14 cellular contexts compared by ENCODE assay signal in the genomic region with DNA sequence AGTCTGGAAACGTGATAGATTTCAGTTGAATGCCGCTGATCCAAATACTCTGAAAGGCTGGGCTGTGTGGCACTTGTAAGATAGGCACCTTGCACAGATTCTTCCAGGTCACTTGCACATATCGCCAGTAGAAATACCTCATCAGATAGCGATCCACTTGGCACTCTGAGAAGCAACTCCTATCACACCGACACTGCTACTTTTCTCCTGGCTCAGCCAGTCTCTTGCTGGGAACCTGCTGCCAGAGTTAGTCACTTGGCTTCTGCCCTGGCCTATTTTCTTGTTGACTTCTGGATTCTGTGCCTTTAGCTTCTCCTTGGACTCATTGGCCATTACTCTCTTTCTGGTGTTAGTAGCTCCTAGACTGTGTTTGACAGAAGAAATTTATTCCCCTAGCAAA.
DNase-seq lines count a peak whose midpoint lies in the region; ATAC-seq, FAIRE-seq and TF ChIP-seq lines count a peak whose summit lies in the region.
"Had no signal": no experiment of that assay in that cellular context is flagged by ENCODE, and none has a peak within 500 bp of the region (broad histone marks: within the 10 kb centered on the region; RNA-seq: fewer than 3 reads in every experiment).

No MANE protein-coding gene starts in this region.

- peak overlapping the region; percentile 40 to 46 for H3K27ac ChIP-seq in right atrium auricular region
- H3K27ac ChIP-seq: HL-60 had no signal

- H3K9me3 ChIP-seq in right atrium auricular region: no peaks in the 10 kb centered on the region
- H3K9me3 ChIP-seq: A549 had no signal

- H3K4me1 ChIP-seq in right atrium auricular region: peaks cover 0 to 43% of the 10 kb centered on the region in 2 donors

- FAIRE-seq in H54 (lab: Jason Lieb, UNC) (no peak), GM12891 (lab: Jason Lieb, UNC) (no peak)
- FAIRE-seq: A549 had no signal

- H3K4me3 Mint-ChIP-seq in T-helper 2 cell treated with Interferon-gamma antibody and Interleukin-4, amounts not matched to agents 5 μg/mL and 100 μg/mL, for 36 hours: peak overlapping the region; percentile 89
- peak overlapping the region; percentile 78 for H3K4me3 Mint-ChIP-seq in activated T-helper 17 cell treated with anti-CD3 and anti-CD28 coated beads, Interleukin-2, amount 50 U/mL, for 72 hours

- TF ChIP-seq CTCF in right atrium auricular region (IDR thresholded peaks at IDR 0.05): no peak

- peaks cover 67% of the 10 kb centered on the region for H3K4me1 Mint-ChIP-seq in T-helper 2 cell treated with Interferon-gamma antibody and Interleukin-4, amounts not matched to agents 5 μg/mL and 100 μg/mL, for 36 hours (ENCODE audit: low read depth)
- H3K4me1 Mint-ChIP-seq in activated T-helper 17 cell treated with anti-CD3 and anti-CD28 coated beads, Interleukin-2, amount 50 U/mL, for 72 hours: peaks cover 60% of the 10 kb centered on the region

- H3K9me3 Mint-ChIP-seq in T-helper 2 cell treated with Interferon-gamma antibody and Interleukin-4, amounts not matched to agents 5 μg/mL and 100 μg/mL, for 36 hours: no peaks in the 10 kb centered on the region
- no peaks in the 10 kb centered on the region for H3K9me3 Mint-ChIP-seq in activated T-helper 17 cell treated with anti-CD3 and anti-CD28 coated beads, Interleukin-2, amount 50 U/mL, for 72 hours

- no peaks in the 10 kb centered on the region for H3K36me3 ChIP-seq in right atrium auricular region

- H3K27ac Mint-ChIP-seq in T-helper 2 cell treated with Interferon-gamma antibody and Interleukin-4, amounts not matched to agents 5 μg/mL and 100 μg/mL, for 36 hours: peak overlapping the region; percentile 94
- H3K27ac Mint-ChIP-seq in activated T-helper 17 cell treated with anti-CD3 and anti-CD28 coated beads, Interleukin-2, amount 50 U/mL, for 72 hours: peak overlapping the region; percentile 64

- ATAC-seq in activated T-helper 17 cell treated with anti-CD3 and anti-CD28 coated beads, Interleukin-2, amount 50 U/mL, for 72 hours (replicated peaks): no peak
- no peak for ATAC-seq in HG02884 (IDR thresholded peaks at IDR 0.05; ENCODE audit: unreplicated experiment)
- ATAC-seq: A549, left lobe of liver had no signal

- no peak overlapping the region for H3K4me3 ChIP-seq in right atrium auricular region
- H3K4me3 ChIP-seq: A549 had no signal

- DNase-seq in T-helper 2 cell treated with Interferon-gamma antibody and Interleukin-4, amounts not matched to agents 5 μg/mL and 100 μg/mL, for 36 hours (ENCODE audit: low spot score): no peak
- DNase-seq in T-helper 2 cell: no peak
- DNase-seq in right atrium auricular region (ENCODE audit: low spot score): no peak
- DNase-seq in stromal cell of bone marrow (ENCODE audit: low read depth): peak; percentile 21
- no peak for DNase-seq in H54 (ENCODE audit: insufficient read length, low spot score)
- DNase-seq in GM12891 (ENCODE audit: insufficient read length, low spot score): no peak
- DNase-seq: effector CD8-positive, alpha-beta T cell; NCI-H526; stimulated activated CD4-positive, alpha-beta T cell treated with anti-CD3 and anti-CD28 coated beads, Interleukin-1b, Interleukin-23, amount 100 ng/mL, for 48 hours had no signal

- H3K27me3 Mint-ChIP-seq in T-helper 2 cell treated with Interferon-gamma antibody and Interleukin-4, amounts not matched to agents 5 μg/mL and 100 μg/mL, for 36 hours (ENCODE audit: low read depth): no peaks in the 10 kb centered on the region
- H3K27me3 Mint-ChIP-seq in activated T-helper 17 cell treated with anti-CD3 and anti-CD28 coated beads, Interleukin-2, amount 50 U/mL, for 72 hours: no peaks in the 10 kb centered on the region

- H3K36me3 Mint-ChIP-seq in T-helper 2 cell treated with Interferon-gamma antibody and Interleukin-4, amounts not matched to agents 5 μg/mL and 100 μg/mL, for 36 hours (ENCODE audit: low read depth): peaks cover 41% of the 10 kb centered on the region
- H3K36me3 Mint-ChIP-seq in activated T-helper 17 cell treated with anti-CD3 and anti-CD28 coated beads, Interleukin-2, amount 50 U/mL, for 72 hours (ENCODE audit: low read depth): no peaks in the 10 kb centered on the region

- TF ChIP-seq POLR2A in H54 (IDR thresholded peaks at IDR 0.05; ENCODE audit: low read depth, low read length) (no peak), GM12891 (IDR thresholded peaks at IDR 0.05; ENCODE audit: low read depth, low read length) (no peak)

- no peaks in the 10 kb centered on the region for H3K27me3 ChIP-seq in right atrium auricular region

TF ChIP-seq in GM12891, 5 proteins besides CTCF, POLR2A, EP300 and RAD21:
- TF ChIP-seq SPI1 (IDR thresholded peaks at IDR 0.05; ENCODE audit: low read depth, low read length) (no peak), TAF1 (IDR thresholded peaks at IDR 0.05; ENCODE audit: low read depth, low read length) (no peak), POLR2AphosphoS5 (IDR thresholded peaks at IDR 0.05; ENCODE audit: low read depth, low read length) (no peak), PAX5 (IDR thresholded peaks at IDR 0.05; ENCODE audit: insufficient read depth, low read length, severe bottlenecking) (no peak), POU2F2 (IDR thresholded peaks at IDR 0.05; ENCODE audit: low read depth, low read length) (no peak)
